8 cellular contexts compared by ENCODE assay signal in genomic region chr17:60435244-60436170, GRCh38. TPM values are rescaled to one million over a fixed set of nuclear protein-coding genes. Genes with fewer than 3 reads are reported as not detected.
DNase-seq lines count a peak whose midpoint lies in the region; ATAC-seq and TF ChIP-seq lines count a peak whose summit lies in the region.

No MANE protein-coding gene starts in this region.

- ATAC-seq in HG02973 (IDR thresholded peaks at IDR 0.05; ENCODE audit: unreplicated experiment) = peak; percentile 62
- ATAC-seq in right lobe of liver = peak; percentile 93 to 98 (median 96)
- ATAC-seq in GM21723 (IDR thresholded peaks at IDR 0.05; ENCODE audit: unreplicated experiment) = no peak

- no peaks in the 10 kb centered on the region for H3K27me3 ChIP-seq in right lobe of liver

- intact Hi-C loops in CD14-positive monocyte (cut with micrococcal nuclease) (loop anchor here in 1 of 2 donors (5.0 to 10.0 kb wide), 2 partner anchors 291 to 398 kb away; partner anchors contain the start of gene CA4), right lobe of liver (cut with DNase I) (loop anchor here (10.0 kb wide), 1 partner anchor 291 kb away; the partner anchor contains the start of gene CA4 (in 2 of the 2))

- no peaks in the 10 kb centered on the region for H3K4me1 ChIP-seq in right lobe of liver

- peaks cover 8 to 26% (median 19%) of the 10 kb centered on the region in 7 donors for H3K9me3 Mint-ChIP-seq in CD14-positive monocyte

- H3K36me3 Mint-ChIP-seq in CD14-positive monocyte = peaks cover 0 to 6% of the 10 kb centered on the region in 2 donors

- H3K27me3 Mint-ChIP-seq in CD14-positive monocyte (ENCODE audit: low read depth in 3 of 3) = peaks cover 0 to 4% (median 2%) of the 10 kb centered on the region in 3 donors

- peaks cover 22% of the 10 kb centered on the region for H3K4me1 Mint-ChIP-seq in CD14-positive monocyte

- H3K9me3 ChIP-seq in right lobe of liver = no peaks in the 10 kb centered on the region

- no peak overlapping the region for H3K4me3 Mint-ChIP-seq in CD14-positive monocyte

- no peak overlapping the region for H3K27ac ChIP-seq in right lobe of liver

- H3K27ac Mint-ChIP-seq in CD14-positive monocyte = peak overlapping the region in 1 of 7 donors; percentile 47

- WGBS in right lobe of liver (ENCODE audit: insufficient coverage, low coverage, low lambda C conversion rate, missing lambda C conversion rate) = 74% methylated on average over 26 of the region's 28 CpGs

- no peak overlapping the region for H3K4me3 ChIP-seq in right lobe of liver

- TF ChIP-seq CTCF in CD14-positive monocyte (IDR thresholded peaks at IDR 0.05) (peak; percentile 95), right lobe of liver (IDR thresholded peaks at IDR 0.05) (peak; percentile 91 to 98 (median 92))

- DNase-seq in CD14-positive monocyte (ENCODE audit: low spot score) (peak; percentile 55), NCI-H526 treated with DMSO at 0.1 percent for 48 hours (lab: John Stamatoyannopoulos, UW) (peak; percentile 39), dermis blood vessel endothelial cell (peak; percentile 91), right lobe of liver (peak in 1 of 3 donors; percentile 63)
- DNase-seq in activated CD4-positive, alpha-beta T cell treated with anti-CD3 and anti-CD28 coated beads for 48 hours = peak; percentile 62
- peak; percentile 25 to 29 (median 26) for DNase-seq in stimulated activated CD4-positive, alpha-beta T cell treated with anti-CD3 and anti-CD28 coated beads, TNF-alpha, amount 100 ng/mL, for 24 hours (ENCODE audit: low read depth in 3 of 3)

- H3K36me3 ChIP-seq in right lobe of liver = no peaks in the 10 kb centered on the region

- no peak for TF ChIP-seq POLR2A in right lobe of liver (IDR thresholded peaks at IDR 0.05)

RNA-seq across cellular contexts. Expression of gene CHCT1, which starts 13.2 kb away (rescaled TPM):
- not detected for polyA plus RNA-seq in CD14-positive monocyte
- total RNA-seq in dermis blood vessel endothelial cell (not detected in 2 replicates), right lobe of liver (not detected)

RNA-seq across cellular contexts. Expression of gene USP32, which starts 43.6 kb away (rescaled TPM):
- polyA plus RNA-seq in CD14-positive monocyte = 10 to 100 TPM; 10.1 to 16.6 TPM
- total RNA-seq in dermis blood vessel endothelial cell = 53.6 and 85.3 TPM in 2 replicates
- 10 to 100 TPM; 24.8 to 44.2 (median 33.5) TPM for total RNA-seq in right lobe of liver
